ENCODE assay signal across 24 cellular contexts in the genomic region with DNA sequence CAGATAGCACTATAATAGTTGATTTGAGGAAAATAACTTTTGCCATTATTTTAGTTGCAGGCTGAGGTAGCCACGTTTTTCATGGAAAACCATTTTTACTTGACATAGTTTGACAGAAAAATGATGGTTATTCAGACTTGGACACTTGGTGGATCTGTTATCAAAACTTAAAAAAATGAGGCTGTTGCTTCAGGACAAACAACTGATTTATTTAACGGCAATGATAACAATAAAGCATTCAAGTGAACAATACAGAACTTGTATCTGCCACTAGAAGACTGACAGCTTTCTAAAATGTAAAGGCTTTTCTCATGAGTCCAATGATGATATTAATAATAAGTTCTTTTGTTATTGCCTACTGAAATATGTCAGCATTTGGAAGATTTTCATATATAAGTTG.
"Had no signal": no experiment of that assay in that cellular context is flagged by ENCODE, and none has a peak within 500 bp of the region (broad histone marks: within the 10 kb centered on the region; RNA-seq: fewer than 3 reads in every experiment).

No MANE protein-coding gene starts in this region.

- H3K4me3 ChIP-seq: esophagus muscularis mucosa, lower lobe of right lung, mucosa of descending colon, prostate gland, sigmoid colon, transverse colon, upper lobe of right lung, uterus had no signal

- H2AFZ ChIP-seq: parathyroid adenoma had no signal

- H3K9ac ChIP-seq: parathyroid adenoma had no signal

- H3K36me3 ChIP-seq: esophagus muscularis mucosa, lower lobe of right lung, neutrophil, prostate gland, sigmoid colon, transverse colon, upper lobe of right lung, uterus had no signal

- H3K4me1 ChIP-seq: esophagus muscularis mucosa, foreskin keratinocyte, lower lobe of right lung, parathyroid adenoma, prostate gland, sigmoid colon, transverse colon, upper lobe of right lung, uterus had no signal

- H3K4me1 Mint-ChIP-seq: memory B cell; naive B cell; neural crest cell; stimulated activated effector memory CD8-positive, alpha-beta T cell treated with anti-CD3 and anti-CD28 coated beads, Interleukin-12 subunit alpha, Interleukin-12 subunit beta, amount 100 ng/mL, for 72 hours had no signal

- DNase-seq: effector memory CD4-positive, alpha-beta T cell; foreskin keratinocyte; head of caudate nucleus; left ventricle myocardium superior; lower lobe of right lung; mucosa of descending colon; naive B cell; right cardiac atrium; sigmoid colon; stimulated activated CD4-positive, alpha-beta T cell treated with anti-CD3 and anti-CD28 coated beads, Interleukin-2, amount 100 ng/mL, for 24 hours; stimulated activated CD4-positive, alpha-beta T cell treated with anti-CD3 and anti-CD28 coated beads, Interleukin-4, amount 100 ng/mL, for 24 hours; stimulated activated naive CD8-positive, alpha-beta T cell treated with anti-CD3 and anti-CD28 coated beads, Interleukin-15, Interleukin-2, amounts not matched to agents 100 U/mL and 50 U/mL, for 24 hours; substantia nigra; transverse colon; upper lobe of right lung; uterus had no signal

- H3K79me2 ChIP-seq: parathyroid adenoma had no signal

- H3K27ac ChIP-seq: esophagus muscularis mucosa, foreskin keratinocyte, lower lobe of right lung, neutrophil, parathyroid adenoma, prostate gland, sigmoid colon, transverse colon, upper lobe of right lung, uterus had no signal

- H3K27ac Mint-ChIP-seq: memory B cell; naive B cell; natural killer cell treated with Interleukin-12 subunit alpha and Interleukin-12 subunit beta and Interleukin-15 and Interleukin-18, amount 100 ng/mL, for 72 hours; stimulated activated effector memory CD8-positive, alpha-beta T cell treated with anti-CD3 and anti-CD28 coated beads, Interleukin-12 subunit alpha, Interleukin-12 subunit beta, amount 100 ng/mL, for 72 hours had no signal

- H3K4me3 Mint-ChIP-seq: memory B cell; naive B cell; natural killer cell treated with Interleukin-12 subunit alpha and Interleukin-12 subunit beta and Interleukin-15 and Interleukin-18, amount 100 ng/mL, for 72 hours; neural crest cell; stimulated activated effector memory CD8-positive, alpha-beta T cell treated with anti-CD3 and anti-CD28 coated beads, Interleukin-12 subunit alpha, Interleukin-12 subunit beta, amount 100 ng/mL, for 72 hours had no signal

- H3K9me3 ChIP-seq: esophagus muscularis mucosa, lower lobe of right lung, mucosa of descending colon, neutrophil, prostate gland, sigmoid colon, transverse colon, upper lobe of right lung, uterus had no signal

- H3K36me3 Mint-ChIP-seq: memory B cell; naive B cell; stimulated activated effector memory CD8-positive, alpha-beta T cell treated with anti-CD3 and anti-CD28 coated beads, Interleukin-12 subunit alpha, Interleukin-12 subunit beta, amount 100 ng/mL, for 72 hours had no signal

- H3K27me3 ChIP-seq: esophagus muscularis mucosa, foreskin keratinocyte, neutrophil, sigmoid colon, transverse colon, upper lobe of right lung, uterus had no signal

- H3K27me3 Mint-ChIP-seq: memory B cell; naive B cell; natural killer cell treated with Interleukin-12 subunit alpha and Interleukin-12 subunit beta and Interleukin-15 and Interleukin-18, amount 100 ng/mL, for 72 hours had no signal
